ENCODE assay signal across 8 cellular contexts in genomic region chr17:43338886-43339516, GRCh38. TPM values are rescaled to one million over a fixed set of nuclear protein-coding genes. Genes with fewer than 3 reads are reported as not detected.
DNase-seq lines count a peak whose midpoint lies in the region; ATAC-seq, FAIRE-seq and TF ChIP-seq lines count a peak whose summit lies in the region.

No MANE protein-coding gene starts in this region.

- no peak overlapping the region for H3K27ac ChIP-seq in mammary epithelial cell (ENCODE audit: insufficient read depth, low read depth, low read length)

- peak; percentile 73 for DNase-seq in NCI-H1694 (lab: John Stamatoyannopoulos, UW)
- peak; percentile 53 for DNase-seq in UCSD-AML1 (lab: John Stamatoyannopoulos, UW; ENCODE audit: unreplicated experiment)
- DNase-seq in mammary epithelial cell: peak; percentile 23
- peak; percentile 87 for DNase-seq in left kidney (ENCODE audit: low read depth, low spot score)
- DNase-seq in stimulated activated CD8-positive, alpha-beta memory T cell treated with anti-CD3 and anti-CD28 coated beads, Interleukin-12 subunit alpha, Interleukin-12 subunit beta, amount 100 ng/mL, for 1 hour (ENCODE audit: low read depth): peak; percentile 45

- ATAC-seq in HG02610 (IDR thresholded peaks at IDR 0.05; ENCODE audit: unreplicated experiment) (no peak), GM19455 (IDR thresholded peaks at IDR 0.05; ENCODE audit: unreplicated experiment) (no peak)

- peak; percentile 37 to 81 for TF ChIP-seq CTCF in mammary epithelial cell (conservative IDR thresholded peaks at IDR 0.05 in 1 of 2, IDR thresholded peaks at IDR 0.05 in 1 of 2; ENCODE audit: extremely low read depth in 1 of 2, insufficient read depth in 1 of 2, low read depth in 1 of 2, low read length in 2 of 2)

- no peaks in the 10 kb centered on the region for H3K4me1 ChIP-seq in mammary epithelial cell (ENCODE audit: insufficient read depth, low read length)

- no peaks in the 10 kb centered on the region for H3K27me3 ChIP-seq in mammary epithelial cell (ENCODE audit: insufficient read depth, low read length)

- in situ Hi-C loops in mammary epithelial cell (cut with MboI; ENCODE audit: low sequenced_read_pairs in 2 of 2): loop anchor here in 1 of 2 donors (25.0 kb wide), 1 partner anchor 148 kb away; the partner anchor contains the start of gene DHX8

- no peak overlapping the region for H3K4me2 ChIP-seq in mammary epithelial cell (ENCODE audit: insufficient read depth, low read depth, low read length)

- H3K4me3 ChIP-seq in mammary epithelial cell (replicated peaks in 1 of 3; ENCODE audit: insufficient read depth in 1 of 3, low read depth in 2 of 3, low read length in 3 of 3): no peak overlapping the region

- intact Hi-C loops in mammary epithelial cell (cut with micrococcal nuclease): loop anchor here (1.0 to 2.0 kb wide), 2 partner anchors 18 to 50 kb away; no protein-coding TSS in a partner anchor

- FAIRE-seq in G401.6 (lab: Jason Lieb, UNC): peak; percentile 3

- no peak overlapping the region for H3K9ac ChIP-seq in mammary epithelial cell (ENCODE audit: insufficient read depth, low read length)

- dilution Hi-C loops in mammary epithelial cell (cut with HindIII; ENCODE audit: low sequenced_read_pairs): no loop called here

- no peaks in the 10 kb centered on the region for H3K79me2 ChIP-seq in mammary epithelial cell (ENCODE audit: insufficient read depth, low read length)

- CTCF ChIA-PET in mammary epithelial cell (lab: Charles Lee; ENCODE audit: low non-redundant PET): no interaction called here

- BruUV-seq in mammary epithelial cell (replicated peaks; lab: Mats Ljungman, UMichigan): no TSS peak

- H2AFZ ChIP-seq in mammary epithelial cell (ENCODE audit: low read depth, low read length): no peak overlapping the region

- 44% methylated on average over 11 of the region's 11 CpGs for WGBS in mammary epithelial cell (ENCODE audit: low coverage, missing lambda C conversion rate)

- H4K20me1 ChIP-seq in mammary epithelial cell (ENCODE audit: insufficient read depth, low read length): no peaks in the 10 kb centered on the region

- H3K9me3 ChIP-seq in mammary epithelial cell (replicated peaks; ENCODE audit: insufficient read depth, low read length): no peaks in the 10 kb centered on the region

- no peaks in the 10 kb centered on the region for H3K36me3 ChIP-seq in mammary epithelial cell (ENCODE audit: insufficient read depth, low read length)

RNA-seq across cellular contexts. Expression of gene ARL4D, which starts 59.8 kb away (rescaled TPM):
- total RNA-seq in mammary epithelial cell: 100 to 1,000 TPM in 1 of 2 donors, 10 to 100 TPM in 1; 59.1 to 112 TPM
- 43.2 TPM for polyA plus RNA-seq in mammary epithelial cell
- 43.4 TPM for polyA minus RNA-seq in mammary epithelial cell

Comparison
In these comparisons a context has a peak if more than half of its experiments do, and no peak if none do; other contexts are left out.
1. DNase-seq: peak in every context shown above with its lines; median percentile 87 in left kidney; 73 in NCI-H1694; 53 in UCSD-AML1; 45 in stimulated activated CD8-positive, alpha-beta memory T cell treated with anti-CD3 and anti-CD28 coated beads, Interleukin-12 subunit alpha, Interleukin-12 subunit beta, amount 100 ng/mL, for 1 hour; 23 in mammary epithelial cell.